2 cellular contexts compared by ENCODE assay signal in genomic region chr1:160607051-160608032, GRCh38.
TF ChIP-seq lines count a peak whose summit lies in the region.

No MANE protein-coding gene starts in this region.

TF ChIP-seq in SK-N-SH, 30 proteins besides CTCF, POLR2A, EP300 and RAD21 (continued from another document):
- TF ChIP-seq SMC3 (IDR thresholded peaks at IDR 0.05; ENCODE audit: low read depth, low read length), result peak; percentile 63
TF ChIP-seq in SK-N-SH: peak in this region for 2.

TF ChIP-seq in K562, 482 proteins besides CTCF, POLR2A, EP300 and RAD21 (continued from another document and continues in another):
- no peak; the same call in 1 of the 2 replicates for TF ChIP-seq NCOR1 (IDR thresholded peaks at IDR 0.05)
- TF ChIP-seq FOSL1 (tag; conservative IDR thresholded peaks at IDR 0.05), result peak; percentile 59
- TF ChIP-seq ATF7 (IDR thresholded peaks at IDR 0.05), result peak; percentile 26; the same call in 1 of the 2 replicates
- peak in 1 of 2 experiments; percentile 65; a peak in 1 of 4 replicates for TF ChIP-seq ARNT (IDR thresholded peaks at IDR 0.05)
- no peak for TF ChIP-seq FOS (IDR thresholded peaks at IDR 0.05; ENCODE audit: extremely low read depth, insufficient read length)
- no peak for TF ChIP-seq ZNF785 (CRISPR knock-in tag; IDR thresholded peaks at IDR 0.05)
- TF ChIP-seq CC2D1A (IDR thresholded peaks at IDR 0.05), result peak; percentile 89
- TF ChIP-seq DEAF1 (CRISPR knock-in tag; IDR thresholded peaks at IDR 0.05), result peak; percentile 99
- TF ChIP-seq RBM25 (IDR thresholded peaks at IDR 0.05; ENCODE audit: low read depth, low read length, severe bottlenecking), result no peak
- TF ChIP-seq ZNF518B (CRISPR knock-in tag; IDR thresholded peaks at IDR 0.05), result no peak
- TF ChIP-seq ZNF217 (CRISPR knock-in tag; IDR thresholded peaks at IDR 0.05), result no peak
- TF ChIP-seq IFI16 (CRISPR knock-in tag; IDR thresholded peaks at IDR 0.05), result no peak
- TF ChIP-seq NFYB (IDR thresholded peaks at IDR 0.05; ENCODE audit: extremely low read depth, insufficient read length), result no peak
- no peak for TF ChIP-seq PBX2 (CRISPR knock-in tag; IDR thresholded peaks at IDR 0.05; ENCODE audit: low read depth)
- TF ChIP-seq PBX2 (tag; conservative IDR thresholded peaks at IDR 0.05; ENCODE audit: low read depth), result peak; percentile 24; the same call in 1 of the 2 replicates
- no peak for TF ChIP-seq BRD9 (IDR thresholded peaks at IDR 0.05; ENCODE audit: low read depth, partially characterized antibody)
- no peak for TF ChIP-seq SP2 (IDR thresholded peaks at IDR 0.05; ENCODE audit: extremely low read depth, low read depth, low read length, poor library complexity, severe bottlenecking)
- 0 out of 2 replicates have a peak, but pooled peaks have one; percentile 20 for TF ChIP-seq HEY1 (CRISPR knock-in tag; IDR thresholded peaks at IDR 0.05; ENCODE audit: borderline replicate concordance)
- TF ChIP-seq ZNF24 (IDR thresholded peaks at IDR 0.05), result peak; percentile 29; the same call in 1 of the 2 replicates
- TF ChIP-seq NFRKB (IDR thresholded peaks at IDR 0.05; ENCODE audit: low read depth), result peak; percentile 43; the same call in 1 of the 2 replicates
- TF ChIP-seq ZNF449 (CRISPR knock-in tag; IDR thresholded peaks at IDR 0.05), result no peak
- no peak for TF ChIP-seq ZNF407 (IDR thresholded peaks at IDR 0.05; ENCODE audit: low read depth)
- peak in 1 of 2 experiments; percentile 21; a peak in 1 of 4 replicates for TF ChIP-seq ETV6 (IDR thresholded peaks at IDR 0.05; ENCODE audit: borderline replicate concordance in 1 of 2, low read depth in 2 of 2, low read length in 1 of 2)
- TF ChIP-seq ETV6 (CRISPR knock-in tag; IDR thresholded peaks at IDR 0.05; ENCODE audit: borderline replicate concordance), result no peak
- TF ChIP-seq MEF2A (IDR thresholded peaks at IDR 0.05; ENCODE audit: control insufficient read depth, low read depth, low read length), result no peak
- no peak for TF ChIP-seq BCLAF1 (IDR thresholded peaks at IDR 0.05; ENCODE audit: borderline replicate concordance in 1 of 2, control insufficient read depth in 1 of 2, low read depth in 2 of 2, low read length in 1 of 2)
- TF ChIP-seq NFXL1 (CRISPR knock-in tag; IDR thresholded peaks at IDR 0.05), result no peak
- TF ChIP-seq ZNF175 (CRISPR knock-in tag; IDR thresholded peaks at IDR 0.05; ENCODE audit: low read depth), result peak; percentile 60; the same call in 1 of the 2 replicates
- TF ChIP-seq THAP7 (CRISPR knock-in tag; IDR thresholded peaks at IDR 0.05), result no peak
- peak; percentile 59 to 74 for TF ChIP-seq KDM1A (IDR thresholded peaks at IDR 0.05)
- TF ChIP-seq CGGBP1 (CRISPR knock-in tag; IDR thresholded peaks at IDR 0.05), result no peak
- TF ChIP-seq ZNF830 (CRISPR knock-in tag; IDR thresholded peaks at IDR 0.05), result no peak
- TF ChIP-seq JUNB (CRISPR knock-in tag; conservative IDR thresholded peaks at IDR 0.05), result no peak
- no peak for TF ChIP-seq ZNF174 (CRISPR knock-in tag; IDR thresholded peaks at IDR 0.05)
- TF ChIP-seq ZNF232 (CRISPR knock-in tag; IDR thresholded peaks at IDR 0.05), result no peak
- no peak for TF ChIP-seq BCOR (IDR thresholded peaks at IDR 0.05)
- no peak for TF ChIP-seq PHB (CRISPR knock-in tag; IDR thresholded peaks at IDR 0.05)
- TF ChIP-seq TEAD4 (IDR thresholded peaks at IDR 0.05; ENCODE audit: low read length), result peak; percentile 47; the same call in 1 of the 2 replicates
- no peak for TF ChIP-seq TEAD4 (CRISPR knock-in tag; IDR thresholded peaks at IDR 0.05; ENCODE audit: borderline replicate concordance)
- TF ChIP-seq HCFC1 (IDR thresholded peaks at IDR 0.05; ENCODE audit: low read depth, low read length), result no peak
